ENCODE assay signal across 1 cellular context in genomic region chr17:27554152-27554551, GRCh38.
TF ChIP-seq lines count a peak whose summit lies in the region.

No MANE protein-coding gene starts in this region.

TF ChIP-seq in HCT116, 20 proteins besides CTCF, POLR2A, EP300 and RAD21 (continued from another document):
- no peak for TF ChIP-seq REST (IDR thresholded peaks at IDR 0.05; ENCODE audit: low read depth)
- TF ChIP-seq EGR1 (IDR thresholded peaks at IDR 0.05; ENCODE audit: low read depth) = no peak
- TF ChIP-seq ZFX (IDR thresholded peaks at IDR 0.05) = no peak
- TF ChIP-seq ATF3 (IDR thresholded peaks at IDR 0.05) = no peak
- no peak for TF ChIP-seq ZNF274 (IDR thresholded peaks at IDR 0.05; ENCODE audit: low read depth, low read length)
- no peak for TF ChIP-seq POLR2AphosphoS5 (IDR thresholded peaks at IDR 0.05; ENCODE audit: low read depth, low read length)
- TF ChIP-seq SP1 (IDR thresholded peaks at IDR 0.05; ENCODE audit: low read depth) = no peak
- no peak for TF ChIP-seq FOSL1 (IDR thresholded peaks at IDR 0.05; ENCODE audit: low read depth)
- no peak for TF ChIP-seq TCF7L2 (IDR thresholded peaks at IDR 0.05; ENCODE audit: borderline replicate concordance, extremely low read depth, insufficient read depth, insufficient read length)
- TF ChIP-seq SRF (IDR thresholded peaks at IDR 0.05; ENCODE audit: low read depth) = no peak
- no peak for TF ChIP-seq CBX3 (IDR thresholded peaks at IDR 0.05; ENCODE audit: low read depth)
